In the genomic region with DNA sequence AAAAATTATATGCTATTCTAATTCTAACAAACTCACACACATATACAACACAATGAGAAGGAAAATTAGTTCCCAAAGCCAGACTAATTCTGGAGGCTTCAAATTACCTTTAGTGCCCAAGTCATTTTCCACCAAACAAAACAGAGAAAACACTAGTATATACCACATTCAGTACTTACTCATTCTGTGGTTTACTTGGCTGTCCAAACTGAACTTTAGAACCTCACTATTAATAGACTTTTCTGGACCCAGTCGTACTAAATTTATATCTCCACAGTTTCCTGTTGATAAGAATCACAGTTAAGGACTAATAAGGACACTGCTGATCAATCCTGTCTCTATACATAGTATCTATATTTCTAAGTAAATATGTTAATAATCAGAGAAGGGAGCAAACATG, we compare ENCODE assay signal across 1 cellular context.
TF ChIP-seq lines count a peak whose summit lies in the region.

No MANE protein-coding gene starts in this region.

TF ChIP-seq in IMR-90, 13 proteins besides CTCF, POLR2A, EP300 and RAD21 (continued from another document):
- TF ChIP-seq MAFK (IDR thresholded peaks at IDR 0.05; ENCODE audit: low read depth, low read length) (no peak), MXI1 (IDR thresholded peaks at IDR 0.05; ENCODE audit: borderline replicate concordance, low read depth, low read length) (no peak), NFE2L2 (IDR thresholded peaks at IDR 0.05; ENCODE audit: low read depth, low read length) (no peak), RFX5 (IDR thresholded peaks at IDR 0.05; ENCODE audit: low read depth, low read length) (no peak), MAZ (IDR thresholded peaks at IDR 0.05; ENCODE audit: borderline replicate concordance, low read depth, low read length) (no peak)
